18 cellular contexts compared by ENCODE assay signal in the genomic region with DNA sequence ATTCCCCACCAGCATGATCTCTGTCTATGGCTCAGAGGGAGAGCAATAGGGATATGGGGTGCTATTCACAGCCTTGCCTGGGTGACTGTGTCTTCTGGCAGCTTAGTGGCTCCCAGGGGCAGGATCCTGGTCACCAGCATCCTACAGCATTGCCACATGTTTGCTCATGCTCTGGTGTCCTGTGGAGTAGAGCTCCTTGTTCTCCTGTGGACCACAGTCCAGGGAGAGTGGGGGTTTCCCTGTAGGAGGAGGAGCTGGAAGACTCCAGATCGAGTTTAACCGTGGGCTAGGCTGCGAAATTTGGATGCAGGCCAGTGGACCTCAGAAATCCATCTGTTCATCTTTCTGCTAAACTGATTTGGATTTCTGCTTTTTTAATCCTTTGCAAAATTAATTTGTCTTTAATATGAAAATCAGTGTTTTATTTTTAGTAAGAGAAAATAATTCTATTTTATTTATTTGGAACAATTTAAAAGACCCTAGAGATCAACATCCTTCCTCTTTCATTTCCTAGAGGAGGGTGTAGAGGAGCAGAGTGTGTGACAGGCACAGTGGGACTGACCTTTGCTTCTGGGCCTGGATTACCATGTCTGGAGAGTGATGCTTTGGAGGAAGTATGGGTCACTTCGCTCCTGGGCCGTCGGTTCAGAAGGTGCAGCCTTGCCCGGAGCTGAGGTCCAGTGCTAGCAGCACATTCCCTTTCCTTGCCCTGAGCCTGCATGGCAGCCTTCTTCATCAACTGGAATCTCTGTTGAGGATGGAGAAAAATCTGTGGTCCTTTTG. TPM values are rescaled to one million over a fixed set of nuclear protein-coding genes. Genes with fewer than 3 reads are reported as not detected.
A peak's percentile ranks its signal among the peaks of the same experiment; 100 is the strongest.
DNase-seq lines count a peak whose midpoint lies in the region; ATAC-seq and TF ChIP-seq lines count a peak whose summit lies in the region.
"Had no signal": no experiment of that assay in that cellular context is flagged by ENCODE, and none has a peak within 500 bp of the region (broad histone marks: within the 10 kb centered on the region; RNA-seq: fewer than 3 reads in every experiment).

No MANE protein-coding gene starts in this region.

- H3K27ac Mint-ChIP-seq in memory B cell (no peak overlapping the region), nephron progenitor cell (no peak overlapping the region)

- no TSS peak for BruUV-seq in OCI-LY7 (replicated peaks; lab: Mats Ljungman, UMichigan)

- H3K9me2 ChIP-seq in OCI-LY7 (ENCODE audit: insufficient read depth, low read length), result no peaks in the 10 kb centered on the region

- H3K79me2 ChIP-seq in OCI-LY7 (ENCODE audit: insufficient read depth, low read depth, low read length), result no peaks in the 10 kb centered on the region

- H3K4me3 ChIP-seq in AG10803 (ENCODE audit: low read length) (no peak overlapping the region), OCI-LY7 (ENCODE audit: low read depth, low read length, poor library complexity, severe bottlenecking) (no peak overlapping the region), stomach (no peak overlapping the region)
- H3K4me3 ChIP-seq: ascending aorta, dorsolateral prefrontal cortex had no signal

- H3K4me1 Mint-ChIP-seq in memory B cell, result peaks cover 26% of the 10 kb centered on the region
- H3K4me1 Mint-ChIP-seq in nephron progenitor cell, result peaks cover 25% of the 10 kb centered on the region

- no peaks in the 10 kb centered on the region; the same call in 1 of the 2 replicates for H4K20me1 ChIP-seq in OCI-LY7 (ENCODE audit: insufficient read depth, low read length)

- intact Hi-C loops in OCI-LY7 (cut with micrococcal nuclease; ENCODE audit: unreplicated experiment), result no loop called here
- intact Hi-C loops in stomach (cut with DNase I; ENCODE audit: low total_unique reads), result no loop called here

- no peak for TF ChIP-seq CTCF in AG10803 (conservative IDR thresholded peaks at IDR 0.05; ENCODE audit: low read length)
- TF ChIP-seq CTCF in OCI-LY7 (conservative IDR thresholded peaks at IDR 0.05; ENCODE audit: low read length), result no peak
- TF ChIP-seq CTCF in nephron progenitor cell (IDR thresholded peaks at IDR 0.05), result no peak
- TF ChIP-seq CTCF in stomach (IDR thresholded peaks at IDR 0.05), result no peak

- TF ChIP-seq POLR2A in stomach (IDR thresholded peaks at IDR 0.05), result no peak

- H3K36me3 ChIP-seq in OCI-LY7 (ENCODE audit: insufficient read depth, low read length) (no peaks in the 10 kb centered on the region), stomach (no peaks in the 10 kb centered on the region)

- 56 to 75% (median 69%) methylated on average over 7 of the region's 7 CpGs for WGBS in stomach, 5 donors

- H3K36me3 Mint-ChIP-seq in memory B cell (peaks cover 3% of the 10 kb centered on the region), nephron progenitor cell (ENCODE audit: low read depth) (no peaks in the 10 kb centered on the region)
- H3K36me3 Mint-ChIP-seq: T-cell had no signal

- no peaks in the 10 kb centered on the region for H3K27me3 ChIP-seq in stomach
- H3K27me3 ChIP-seq: ascending aorta, dorsolateral prefrontal cortex had no signal

- CTCF ChIA-PET in OCI-LY7 (lab: Charles Lee; ENCODE audit: unreplicated experiment), result no interaction called here

- H3K27me3 Mint-ChIP-seq in memory B cell, result peaks cover 2% of the 10 kb centered on the region
- peaks cover 18% of the 10 kb centered on the region for H3K27me3 Mint-ChIP-seq in nephron progenitor cell (ENCODE audit: low read depth, poor library complexity)
- H3K27me3 Mint-ChIP-seq: T-cell had no signal

- H3K4me2 ChIP-seq in OCI-LY7 (ENCODE audit: low read length), result peak overlapping the region; percentile 12; the same call in 1 of the 2 replicates

- H3K4me1 ChIP-seq in OCI-LY7 (ENCODE audit: insufficient read depth, low read length, poor library complexity, severe bottlenecking) (peaks cover 8% of the 10 kb centered on the region), stomach (peaks cover 14 to 76% (median 41%) of the 10 kb centered on the region in 4 donors)
- H3K4me1 ChIP-seq: parathyroid adenoma had no signal

- H2AFZ ChIP-seq in OCI-LY7 (ENCODE audit: low read length), result no peak overlapping the region
- H2AFZ ChIP-seq: parathyroid adenoma had no signal

- H3K9me3 ChIP-seq in OCI-LY7 (ENCODE audit: low read length) (no peaks in the 10 kb centered on the region), stomach (no peaks in the 10 kb centered on the region)
- H3K9me3 ChIP-seq: ascending aorta had no signal

- no peak for TF ChIP-seq EP300 in stomach (IDR thresholded peaks at IDR 0.05)

- DNase-seq in AG10803 (ENCODE audit: low read depth) (peak; percentile 23), EL (peak; percentile 34), OCI-LY7 (ENCODE audit: low spot score) (no peak), memory B cell (ENCODE audit: low spot score in 2 of 2) (no peak), nephron progenitor cell (no peak), middle frontal gyrus (ENCODE audit: extremely low spot score, low spot score) (no peak), NOMO-1 treated with dmso at 0.1 percent for 144 hours (lab: John Stamatoyannopoulos, UW; ENCODE audit: unreplicated experiment) (no peak), stomach (no peak)
- DNase-seq: activated CD4-positive, CD25-positive, alpha-beta regulatory T cell; activated effector memory CD4-positive, alpha-beta T cell treated with anti-CD3 and anti-CD28 coated beads, Interleukin-2, amount 50 U/mL, for 16 hours; DMS53; NCI-H187 treated with DMSO at 0.1 percent for 48 hours; NCI-H526 treated with DMSO at 0.1 percent for 48 hours; stimulated activated CD4-positive, alpha-beta T cell treated with anti-CD3 and anti-CD28 coated beads, Interleukin-15, amount 100 ng/mL, for 24 hours; T-cell had no signal

- POLR2A ChIA-PET in OCI-LY7 (lab: Charles Lee), result interaction anchor here (0.5 to 0.6 kb wide), 2 partner anchors 22 to 671 kb away, joined by 3 read pairs; no protein-coding TSS in a partner anchor

- no peak for ATAC-seq in memory B cell (ENCODE audit: low read depth)
- ATAC-seq: T-cell had no signal

- H3K27ac ChIP-seq in OCI-LY7 (ENCODE audit: low read depth, low read length, poor library complexity, severe bottlenecking) (no peak overlapping the region), stomach (peak overlapping the region in 2 of 5 donors; percentile 36 to 65)

- H3K4me3 Mint-ChIP-seq in memory B cell (peak overlapping the region; percentile 50), nephron progenitor cell (no peak overlapping the region)
- H3K4me3 Mint-ChIP-seq: T-cell had no signal

- H3K9me3 Mint-ChIP-seq in memory B cell (no peaks in the 10 kb centered on the region), nephron progenitor cell (no peaks in the 10 kb centered on the region)
- H3K9me3 Mint-ChIP-seq: T-cell had no signal

RNA-seq across cellular contexts. Expression of a gene that starts 17.4 kb away (rescaled TPM):
- total RNA-seq in OCI-LY7 (2014; rRNA removed; shearing (Covaris generic)), result 6.6 and 17.4 TPM in 2 replicates
- total RNA-seq in OCI-LY7 (2022) (20.5 and 20.8 TPM in 2 replicates), stomach (10 to 100 TPM in 4 of 5 donors, 1 to 10 TPM in 1; 3.2 to 33.9 (median 28.8) TPM)
- 1 to 10 TPM; 5.9 to 6.7 (median 6.6) TPM for polyA plus RNA-seq in stomach

Comparison
In these comparisons a context has a peak if more than half of its experiments do, and no peak if none do; other contexts are left out.
1. DNase-seq: peak in AG10803 (single experiment) and EL (single experiment); none in OCI-LY7 (single experiment), memory B cell (0 of 2), nephron progenitor cell (single experiment), middle frontal gyrus (single experiment), NOMO-1 treated with dmso at 0.1 percent for 144 hours (single experiment) and stomach (single experiment).